Comparison of ENCODE assay signal across 14 cellular contexts in the genomic region with DNA sequence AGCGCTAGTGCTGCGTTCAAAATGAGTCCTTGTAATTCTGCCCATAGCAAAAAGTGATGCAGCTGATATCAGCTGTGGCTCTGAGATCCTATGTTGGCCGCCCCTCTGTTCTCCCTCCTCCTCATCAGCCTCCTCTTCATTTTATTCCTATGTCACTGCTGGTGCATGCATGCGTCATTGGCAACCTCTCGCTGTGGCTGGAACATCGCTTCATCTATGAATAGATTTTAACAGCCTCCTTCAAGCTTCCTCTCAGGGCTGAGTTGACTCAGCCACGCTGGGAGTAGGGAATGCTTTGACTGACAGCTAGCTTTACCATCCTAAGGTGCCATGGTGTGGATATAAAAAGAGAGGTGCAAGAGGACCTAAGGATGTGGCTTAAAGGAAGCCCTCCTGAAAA.
DNase-seq lines count a peak whose midpoint lies in the region.
"Had no signal": no experiment of that assay in that cellular context is flagged by ENCODE, and none has a peak within 500 bp of the region (broad histone marks: within the 10 kb centered on the region; RNA-seq: fewer than 3 reads in every experiment).

No MANE protein-coding gene starts in this region.

- DNase-seq in NCI-H748 (lab: John Stamatoyannopoulos, UW; ENCODE audit: unreplicated experiment) (peak; percentile 49), NCI-H748 treated with DMSO at 0.1 percent for 48 hours (lab: John Stamatoyannopoulos, UW) (no peak), anterior cingulate cortex (lab: John Stamatoyannopoulos, UW) (peak in 49 of 58 donors; percentile 3 to 83 (median 44)), inferior parietal cortex (ENCODE audit: extremely low spot score) (peak; percentile 64), stromal cell of bone marrow (ENCODE audit: low read depth) (peak; percentile 10), G401 (ENCODE audit: low spot score) (no peak), amniotic stem cell (lab: John Stamatoyannopoulos, UW) (no peak), epidermal melanocyte (ENCODE audit: insufficient read length, low spot score) (no peak)
- DNase-seq: activated CD4-positive, CD25-positive, alpha-beta regulatory T cell treated with anti-CD3 and anti-CD28 coated beads, Interleukin-2, amount 50 U/mL, for 72 hours; DMS53; lower lobe of right lung; NCI-H1092; NCI-H526 treated with DMSO at 0.1 percent for 48 hours; substantia nigra had no signal

- in situ Hi-C loops in G401 (cut with HindIII; ENCODE audit: low sequenced_read_pairs): no loop called here

Comparison
In these comparisons a context has a peak if more than half of its experiments do, and no peak if none do; other contexts are left out.
1. DNase-seq: peak in NCI-H748 (single experiment), anterior cingulate cortex (49 of 58), inferior parietal cortex (single experiment) and stromal cell of bone marrow (single experiment); none in NCI-H748 treated with DMSO at 0.1 percent for 48 hours (single experiment), G401 (single experiment), amniotic stem cell (single experiment) and epidermal melanocyte (single experiment).